In the genomic region with DNA sequence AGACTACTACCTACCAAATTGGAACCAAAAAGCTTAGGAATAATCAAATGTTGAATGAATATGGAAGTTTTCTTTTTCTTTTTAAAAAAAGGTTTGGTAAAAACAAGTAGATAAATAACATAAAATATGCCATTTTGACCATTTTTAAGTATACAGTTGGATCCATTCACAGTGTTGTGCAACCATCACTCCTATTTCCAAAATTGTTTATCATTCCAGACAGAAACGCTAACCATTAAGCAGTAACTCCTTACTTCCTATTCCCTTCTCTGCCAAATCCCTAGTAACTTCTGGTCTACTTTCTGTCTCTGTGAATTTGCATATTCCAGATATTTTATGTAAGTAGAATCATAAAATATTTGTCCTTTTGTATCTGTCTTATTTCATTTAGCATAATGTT, we compare ENCODE assay signal across 25 cellular contexts. TPM values are rescaled to one million over a fixed set of nuclear protein-coding genes. Genes with fewer than 3 reads are reported as not detected.
DNase-seq lines count a peak whose midpoint lies in the region; ATAC-seq and TF ChIP-seq lines count a peak whose summit lies in the region.
"Had no signal": no experiment of that assay in that cellular context is flagged by ENCODE, and none has a peak within 500 bp of the region (broad histone marks: within the 10 kb centered on the region; RNA-seq: fewer than 3 reads in every experiment).

No MANE protein-coding gene starts in this region.

- no peak overlapping the region for H3K4me3 Mint-ChIP-seq in CD4-positive, alpha-beta T cell
- H3K4me3 Mint-ChIP-seq in GM23338 (no peak overlapping the region), CD14-positive monocyte (no peak overlapping the region)
- no peak overlapping the region for H3K4me3 Mint-ChIP-seq in effector memory CD8-positive, alpha-beta T cell
- H3K4me3 Mint-ChIP-seq in naive thymus-derived CD4-positive, alpha-beta T cell: no peak overlapping the region
- H3K4me3 Mint-ChIP-seq: activated CD4-positive, alpha-beta T cell treated with anti-CD3 and anti-CD28 coated beads, Interleukin-2, amount 10 ng/mL, durations not matched to agents 24 days and 14 days; neural crest cell; stimulated activated naive CD8-positive, alpha-beta T cell treated with anti-CD3 and anti-CD28 coated beads, Interleukin-15, amount 100 ng/mL, for 72 hours had no signal

- H3F3A ChIP-seq in GM23338 (replicated peaks; ENCODE audit: low read depth): no peaks in the 10 kb centered on the region

- peaks cover 18% of the 10 kb centered on the region; the same call in 1 of the 2 replicates for H4K20me1 ChIP-seq in GM23338 (replicated peaks; ENCODE audit: insufficient read depth)

- POLR2A ChIA-PET in CD4-positive, alpha-beta T cell (lab: Charles Lee): no interaction called here
- POLR2A ChIA-PET in naive thymus-derived CD4-positive, alpha-beta T cell (lab: Charles Lee): no interaction called here

- H3K27ac ChIP-seq in CD4-positive, alpha-beta T cell (ENCODE audit: low read depth, low read length): no peak overlapping the region
- H3K27ac ChIP-seq in GM23338 (ENCODE audit: low read depth): peak overlapping the region; percentile 22
- no peak overlapping the region for H3K27ac ChIP-seq in naive thymus-derived CD4-positive, alpha-beta T cell (ENCODE audit: low read depth, low read length)
- H3K27ac ChIP-seq: KMS-11, sigmoid colon, SJSA1 had no signal

- no peak for TF ChIP-seq CTCF in CD4-positive, alpha-beta T cell (IDR thresholded peaks at IDR 0.05)
- TF ChIP-seq CTCF in GM23338 (conservative IDR thresholded peaks at IDR 0.05; ENCODE audit: low read depth in 2 of 2) (no peak), CD14-positive monocyte (IDR thresholded peaks at IDR 0.05) (no peak)

- H3K36me3 ChIP-seq in GM23338 (ENCODE audit: insufficient read depth): peaks cover 37% of the 10 kb centered on the region; the same call in 1 of the 2 replicates
- H3K36me3 ChIP-seq in naive thymus-derived CD4-positive, alpha-beta T cell (ENCODE audit: control insufficient read depth in 2 of 3, insufficient read depth in 3 of 3, low read length in 3 of 3): peaks cover 0 to 53% (median 11%) of the 10 kb centered on the region in 3 experiments

- H3K36me3 Mint-ChIP-seq in CD4-positive, alpha-beta T cell (ENCODE audit: low read depth): peaks cover 61% of the 10 kb centered on the region
- peaks cover 48% of the 10 kb centered on the region for H3K36me3 Mint-ChIP-seq in GM23338 (ENCODE audit: low read depth)
- H3K36me3 Mint-ChIP-seq in effector memory CD8-positive, alpha-beta T cell (ENCODE audit: insufficient read depth): peaks cover 58% of the 10 kb centered on the region
- peaks cover 0 to 39% (median 19%) of the 10 kb centered on the region in 5 donors for H3K36me3 Mint-ChIP-seq in naive thymus-derived CD4-positive, alpha-beta T cell
- peaks cover 35 to 42% of the 10 kb centered on the region in 2 donors for H3K36me3 Mint-ChIP-seq in CD14-positive monocyte

- H3K27ac Mint-ChIP-seq in CD4-positive, alpha-beta T cell: peak overlapping the region; percentile 60
- H3K27ac Mint-ChIP-seq in GM23338 (no peak overlapping the region), CD14-positive monocyte (peak overlapping the region in 3 of 7 donors; percentile 1 to 25 (median 18))
- peak overlapping the region; percentile 59 to 79 for H3K27ac Mint-ChIP-seq in effector memory CD8-positive, alpha-beta T cell
- H3K27ac Mint-ChIP-seq in naive thymus-derived CD4-positive, alpha-beta T cell: peak overlapping the region in 6 of 9 donors; percentile 1 to 70 (median 30)
- H3K27ac Mint-ChIP-seq: activated CD4-positive, alpha-beta T cell treated with anti-CD3 and anti-CD28 coated beads, Interleukin-2, amount 10 ng/mL, durations not matched to agents 24 days and 14 days had no signal

- peaks cover 43% of the 10 kb centered on the region for H3K79me2 ChIP-seq in GM23338 (replicated peaks; ENCODE audit: insufficient read depth)

- H3K4me1 Mint-ChIP-seq in CD4-positive, alpha-beta T cell (ENCODE audit: low read depth): peaks cover 6% of the 10 kb centered on the region
- H3K4me1 Mint-ChIP-seq in GM23338 (no peaks in the 10 kb centered on the region), CD14-positive monocyte (no peaks in the 10 kb centered on the region)
- H3K4me1 Mint-ChIP-seq in effector memory CD8-positive, alpha-beta T cell (ENCODE audit: low read depth in 2 of 2): peaks cover 3 to 22% of the 10 kb centered on the region in 2 donors
- H3K4me1 Mint-ChIP-seq in naive thymus-derived CD4-positive, alpha-beta T cell: peaks cover 1 to 25% (median 10%) of the 10 kb centered on the region in 7 donors
- H3K4me1 Mint-ChIP-seq: neural crest cell; stimulated activated naive CD8-positive, alpha-beta T cell treated with anti-CD3 and anti-CD28 coated beads, Interleukin-15, amount 100 ng/mL, for 72 hours had no signal

- CTCF ChIA-PET in CD4-positive, alpha-beta T cell (lab: Charles Lee): interaction anchor here (1.4 kb wide), 1 partner anchor 27 kb away, joined by 3 read pairs; no protein-coding TSS in a partner anchor
- CTCF ChIA-PET in naive thymus-derived CD4-positive, alpha-beta T cell (lab: Charles Lee): no interaction called here

- intact Hi-C loops in CD4-positive, alpha-beta T cell (cut with DNase I, micrococcal nuclease): no loop called here
- intact Hi-C loops in naive thymus-derived CD4-positive, alpha-beta T cell (cut with micrococcal nuclease): no loop called here
- intact Hi-C loops in CD14-positive monocyte (cut with micrococcal nuclease): loop anchor here in 1 of 2 donors (10.0 kb wide), 1 partner anchor 47 kb away; no protein-coding TSS in a partner anchor

- no peak for DNase-seq in CD4-positive, alpha-beta T cell
- DNase-seq in GM23338 (ENCODE audit: low spot score) (no peak), CD14-positive monocyte (ENCODE audit: low spot score) (no peak), NCI-H526 treated with DMSO at 0.1 percent for 48 hours (lab: John Stamatoyannopoulos, UW) (no peak)
- no peak for DNase-seq in effector memory CD8-positive, alpha-beta T cell
- DNase-seq in naive thymus-derived CD4-positive, alpha-beta T cell: no peak
- no peak for DNase-seq in stimulated activated CD4-positive, alpha-beta T cell treated with anti-CD3 and anti-CD28 coated beads, Interleukin-1b, Interleukin-23, amount 100 ng/mL, for 48 hours
- DNase-seq: activated CD4-positive, alpha-beta T cell treated with anti-CD3 and anti-CD28 coated beads, Interleukin-2, amount 10 ng/mL, durations not matched to agents 24 days and 14 days; activated effector memory CD4-positive, alpha-beta T cell treated with Interleukin-2 at 50 U/mL for 16 hours; body of pancreas; DMS79 treated with DMSO at 0.1 percent for 48 hours; hypothalamus; left ventricle myocardium superior; mucosa of descending colon; NCI-H1694 treated with DMSO at 0.1 percent for 48 hours; NCI-H2171 treated with DMSO at 0.1 percent for 48 hours; NCI-H524 treated with DMSO at 0.1 percent for 48 hours; sigmoid colon; stimulated activated CD4-positive, alpha-beta T cell treated with anti-CD3 and anti-CD28 coated beads, Interleukin-15, amount 100 ng/mL, for 24 hours; stimulated activated naive CD8-positive, alpha-beta T cell treated with anti-CD3 and anti-CD28 coated beads, Interleukin-15, amount 100 ng/mL, for 72 hours; transverse colon had no signal

- no peaks in the 10 kb centered on the region for H3K9me2 ChIP-seq in GM23338 (ENCODE audit: insufficient read depth)

- no peaks in the 10 kb centered on the region for H3K27me3 Mint-ChIP-seq in CD4-positive, alpha-beta T cell
- no peaks in the 10 kb centered on the region for H3K27me3 Mint-ChIP-seq in GM23338 (ENCODE audit: insufficient read depth, low read depth, poor library complexity)
- no peaks in the 10 kb centered on the region for H3K27me3 Mint-ChIP-seq in effector memory CD8-positive, alpha-beta T cell
- no peaks in the 10 kb centered on the region for H3K27me3 Mint-ChIP-seq in naive thymus-derived CD4-positive, alpha-beta T cell
- H3K27me3 Mint-ChIP-seq in CD14-positive monocyte (ENCODE audit: low read depth in 3 of 3): no peaks in the 10 kb centered on the region
- H3K27me3 Mint-ChIP-seq: activated CD4-positive, alpha-beta T cell treated with anti-CD3 and anti-CD28 coated beads, Interleukin-2, amount 10 ng/mL, durations not matched to agents 24 days and 14 days; stimulated activated naive CD8-positive, alpha-beta T cell treated with anti-CD3 and anti-CD28 coated beads, Interleukin-15, amount 100 ng/mL, for 72 hours had no signal

- H3K4me2 ChIP-seq in GM23338: no peak overlapping the region
- H3K4me2 ChIP-seq: KMS-11 had no signal

- H3K4me1 ChIP-seq in GM23338 (ENCODE audit: insufficient read depth): no peaks in the 10 kb centered on the region
- H3K4me1 ChIP-seq in naive thymus-derived CD4-positive, alpha-beta T cell (ENCODE audit: control insufficient read depth in 2 of 2, insufficient read depth in 2 of 2, low read length in 2 of 2): no peaks in the 10 kb centered on the region

- H3K9me3 Mint-ChIP-seq in CD4-positive, alpha-beta T cell: no peaks in the 10 kb centered on the region
- H3K9me3 Mint-ChIP-seq in GM23338 (no peaks in the 10 kb centered on the region), CD14-positive monocyte (no peaks in the 10 kb centered on the region)
- no peaks in the 10 kb centered on the region for H3K9me3 Mint-ChIP-seq in effector memory CD8-positive, alpha-beta T cell
- no peaks in the 10 kb centered on the region for H3K9me3 Mint-ChIP-seq in naive thymus-derived CD4-positive, alpha-beta T cell
- H3K9me3 Mint-ChIP-seq: activated CD4-positive, alpha-beta T cell treated with anti-CD3 and anti-CD28 coated beads, Interleukin-2, amount 10 ng/mL, durations not matched to agents 24 days and 14 days; neural crest cell; stimulated activated naive CD8-positive, alpha-beta T cell treated with anti-CD3 and anti-CD28 coated beads, Interleukin-15, amount 100 ng/mL, for 72 hours had no signal

- no peak overlapping the region for H3K4me3 ChIP-seq in GM23338
- no peak overlapping the region for H3K4me3 ChIP-seq in naive thymus-derived CD4-positive, alpha-beta T cell (ENCODE audit: low read length)
- H3K4me3 ChIP-seq: body of pancreas, mucosa of descending colon, sigmoid colon, SJSA1, transverse colon had no signal

- no peaks in the 10 kb centered on the region for H3K27me3 ChIP-seq in CD4-positive, alpha-beta T cell (ENCODE audit: control insufficient read depth, insufficient read depth, low read length)
- no peaks in the 10 kb centered on the region for H3K27me3 ChIP-seq in GM23338 (ENCODE audit: insufficient read depth)
- no peaks in the 10 kb centered on the region for H3K27me3 ChIP-seq in naive thymus-derived CD4-positive, alpha-beta T cell (ENCODE audit: control insufficient read depth in 2 of 2, insufficient read depth in 2 of 2, low read length in 2 of 2)
- H3K27me3 ChIP-seq: body of pancreas, sigmoid colon, SJSA1, transverse colon had no signal

- H2AFZ ChIP-seq in GM23338: no peak overlapping the region

- no peak for ATAC-seq in CD4-positive, alpha-beta T cell (ENCODE audit: poor library complexity)
- ATAC-seq in GM23338 (no peak), HG03159 (IDR thresholded peaks at IDR 0.05; ENCODE audit: unreplicated experiment) (no peak)
- no peak for ATAC-seq in effector memory CD8-positive, alpha-beta T cell (replicated peaks)
- no peak for ATAC-seq in naive thymus-derived CD4-positive, alpha-beta T cell
- ATAC-seq: body of pancreas; left ventricle myocardium superior; stimulated activated naive CD8-positive, alpha-beta T cell treated with anti-CD3 and anti-CD28 coated beads, Interleukin-15, amount 100 ng/mL, for 72 hours had no signal

- H3K9me3 ChIP-seq in CD4-positive, alpha-beta T cell (ENCODE audit: control insufficient read depth, low read length): no peaks in the 10 kb centered on the region
- H3K9me3 ChIP-seq in naive thymus-derived CD4-positive, alpha-beta T cell (ENCODE audit: control insufficient read depth in 2 of 3, low read length in 3 of 3): no peaks in the 10 kb centered on the region
- H3K9me3 ChIP-seq: body of pancreas, mucosa of descending colon, sigmoid colon, SJSA1, transverse colon had no signal

RNA-seq across cellular contexts. Expression of gene CD302, which starts 39.8 kb away (rescaled TPM):
- 1 to 10 TPM; 1.0 to 1.1 TPM for total RNA-seq in CD4-positive, alpha-beta T cell
- total RNA-seq in GM23338 (2014; rRNA removed; shearing (Covaris generic)): 1.9 and 2.4 TPM in 2 replicates
- 1.4 and 1.6 TPM in 2 replicates for polyA plus RNA-seq in GM23338 (2016; fragmentation: Nextera tagmentation; extraction: Ambion mirVana)
- total RNA-seq in naive thymus-derived CD4-positive, alpha-beta T cell: 10 to 100 TPM in 1 of 5 experiments, 1 to 10 TPM in 3, under 1 TPM in 1; 0.63 to 30.5 (median 1.3) TPM
- polyA plus RNA-seq in naive thymus-derived CD4-positive, alpha-beta T cell: under 1 TPM; 0.35 to 0.47 TPM
- 100 to 1,000 TPM; 146 to 214 TPM for polyA plus RNA-seq in CD14-positive monocyte

RNA-seq across cellular contexts. Expression of gene MARCHF7, which starts 45.9 kb away (rescaled TPM):
- 10 to 100 TPM; 58.1 to 61.4 TPM for total RNA-seq in CD4-positive, alpha-beta T cell
- total RNA-seq in GM23338 (2014; rRNA removed; shearing (Covaris generic)): 142 and 170 TPM in 2 replicates
- polyA plus RNA-seq in GM23338 (2016; fragmentation: Nextera tagmentation; extraction: Ambion mirVana): 74.2 and 101 TPM in 2 replicates
- 100 to 1,000 TPM in 2 of 5 experiments, 10 to 100 TPM in 3; 64.3 to 120 (median 80.2) TPM for total RNA-seq in naive thymus-derived CD4-positive, alpha-beta T cell
- 100 to 1,000 TPM; 187 to 210 TPM for polyA plus RNA-seq in naive thymus-derived CD4-positive, alpha-beta T cell
- 100 to 1,000 TPM; 102 to 124 TPM for polyA plus RNA-seq in CD14-positive monocyte
